ENCODE assay signal across 14 cellular contexts in genomic region chr18:45628979-45629958, GRCh38. TPM values are rescaled to one million over a fixed set of nuclear protein-coding genes. Genes with fewer than 3 reads are reported as not detected.
A peak's percentile ranks its signal among the peaks of the same experiment; 100 is the strongest.
DNase-seq lines count a peak whose midpoint lies in the region; ATAC-seq and TF ChIP-seq lines count a peak whose summit lies in the region.
"Had no signal": no experiment of that assay in that cellular context is flagged by ENCODE, and none has a peak within 500 bp of the region (broad histone marks: within the 10 kb centered on the region; RNA-seq: fewer than 3 reads in every experiment).

No MANE protein-coding gene starts in this region.

- H3K36me3 ChIP-seq in upper lobe of right lung, result no peaks in the 10 kb centered on the region
- H3K36me3 ChIP-seq: esophagus squamous epithelium had no signal

- H3K27me3 Mint-ChIP-seq in natural killer cell treated with Interleukin-12 subunit alpha and Interleukin-12 subunit beta and Interleukin-15 and Interleukin-18, amount 100 ng/mL, for 72 hours, result peaks cover 0 to 9% of the 10 kb centered on the region in 2 donors
- peaks cover 0 to 4% of the 10 kb centered on the region in 2 donors for H3K27me3 Mint-ChIP-seq in natural killer cell (ENCODE audit: low read depth in 2 of 2)
- H3K27me3 Mint-ChIP-seq: progenitor cell of endocrine pancreas had no signal

- no peak overlapping the region for H3K27ac ChIP-seq in upper lobe of right lung
- H3K27ac ChIP-seq: esophagus squamous epithelium had no signal

- no peaks in the 10 kb centered on the region for H3K27me3 ChIP-seq in upper lobe of right lung
- H3K27me3 ChIP-seq: esophagus squamous epithelium had no signal

- H3K9me3 Mint-ChIP-seq in natural killer cell treated with Interleukin-12 subunit alpha and Interleukin-12 subunit beta and Interleukin-15 and Interleukin-18, amount 100 ng/mL, for 72 hours, result no peaks in the 10 kb centered on the region
- H3K9me3 Mint-ChIP-seq in natural killer cell, result no peaks in the 10 kb centered on the region
- H3K9me3 Mint-ChIP-seq: central memory CD8-positive, alpha-beta T cell had no signal

- ATAC-seq in natural killer cell treated with Interleukin-12 subunit alpha and Interleukin-12 subunit beta and Interleukin-15 and Interleukin-18, amount 100 ng/mL, for 72 hours, result no peak
- ATAC-seq in natural killer cell (no peak), upper lobe of right lung (peak; percentile 60), GM18511 (IDR thresholded peaks at IDR 0.05; ENCODE audit: unreplicated experiment) (no peak)

- H3K4me3 Mint-ChIP-seq in natural killer cell treated with Interleukin-12 subunit alpha and Interleukin-12 subunit beta and Interleukin-15 and Interleukin-18, amount 100 ng/mL, for 72 hours, result no peak overlapping the region
- no peak overlapping the region for H3K4me3 Mint-ChIP-seq in natural killer cell
- H3K4me3 Mint-ChIP-seq: central memory CD8-positive, alpha-beta T cell had no signal

- intact Hi-C loops in natural killer cell (cut with micrococcal nuclease) (no loop called here), upper lobe of right lung (cut with DNase I) (no loop called here)

- H3K27ac Mint-ChIP-seq in natural killer cell treated with Interleukin-12 subunit alpha and Interleukin-12 subunit beta and Interleukin-15 and Interleukin-18, amount 100 ng/mL, for 72 hours, result no peak overlapping the region
- no peak overlapping the region for H3K27ac Mint-ChIP-seq in natural killer cell
- H3K27ac Mint-ChIP-seq: progenitor cell of endocrine pancreas had no signal

- H3K4me3 ChIP-seq in upper lobe of right lung, result no peak overlapping the region
- H3K4me3 ChIP-seq: esophagus squamous epithelium had no signal

- no peak for TF ChIP-seq CTCF in natural killer cell (IDR thresholded peaks at IDR 0.05)
- no peak for TF ChIP-seq CTCF in upper lobe of right lung (IDR thresholded peaks at IDR 0.05)

- H3K4me1 Mint-ChIP-seq in natural killer cell treated with Interleukin-12 subunit alpha and Interleukin-12 subunit beta and Interleukin-15 and Interleukin-18, amount 100 ng/mL, for 72 hours (ENCODE audit: low read depth in 2 of 2), result peaks cover 0 to 7% of the 10 kb centered on the region in 2 donors
- H3K4me1 Mint-ChIP-seq in natural killer cell, result no peaks in the 10 kb centered on the region
- H3K4me1 Mint-ChIP-seq: central memory CD8-positive, alpha-beta T cell had no signal

- no peaks in the 10 kb centered on the region for H3K9me3 ChIP-seq in upper lobe of right lung
- H3K9me3 ChIP-seq: esophagus squamous epithelium had no signal

- no peaks in the 10 kb centered on the region for H3K36me3 Mint-ChIP-seq in natural killer cell treated with Interleukin-12 subunit alpha and Interleukin-12 subunit beta and Interleukin-15 and Interleukin-18, amount 100 ng/mL, for 72 hours
- no peaks in the 10 kb centered on the region for H3K36me3 Mint-ChIP-seq in natural killer cell

- DNase-seq in natural killer cell treated with Interleukin-12 subunit alpha and Interleukin-12 subunit beta and Interleukin-15 and Interleukin-18, amount 100 ng/mL, for 72 hours (ENCODE audit: low spot score), result peak; percentile 15
- DNase-seq in natural killer cell (no peak), SKM-1 treated with dmso at 0.1 percent for 144 hours (lab: John Stamatoyannopoulos, UW; ENCODE audit: unreplicated experiment) (peak; percentile 63), fibroblast of peridontal ligament (ENCODE audit: extremely low read depth) (peak; percentile 14), upper lobe of right lung (no peak), NCI-H1417 treated with DMSO at 0.1 percent for 48 hours (lab: John Stamatoyannopoulos, UW) (no peak), Ammon's horn (ENCODE audit: low spot score) (no peak)
- DNase-seq: activated naive CD4-positive, alpha-beta T cell treated with Interleukin-2 at 50 U/mL for 16 hours; esophagus squamous epithelium; NCI-H446 had no signal

- H3K4me1 ChIP-seq in upper lobe of right lung, result peaks cover 3% of the 10 kb centered on the region

RNA-seq across cellular contexts. Expression of gene SLC14A2, which starts 14.0 kb away (rescaled TPM):
- total RNA-seq in natural killer cell treated with Interleukin-12 subunit alpha and Interleukin-12 subunit beta and Interleukin-15 and Interleukin-18, amount 100 ng/mL, for 72 hours, result under 1 TPM; 0.21 to 0.36 TPM
- total RNA-seq in natural killer cell (under 1 TPM in 1 of 3 donors, not detected in 2; 0.10 TPM), upper lobe of right lung (not detected)
- total RNA-seq: A673, esophagus squamous epithelium had no signal

Comparison
In these comparisons a context has a peak if more than half of its experiments do, and no peak if none do; other contexts are left out.
1. DNase-seq: peak in natural killer cell treated with Interleukin-12 subunit alpha and Interleukin-12 subunit beta and Interleukin-15 and Interleukin-18, amount 100 ng/mL, for 72 hours (single experiment), SKM-1 treated with dmso at 0.1 percent for 144 hours (single experiment) and fibroblast of peridontal ligament (single experiment); none in natural killer cell (single experiment), upper lobe of right lung (single experiment), NCI-H1417 treated with DMSO at 0.1 percent for 48 hours (single experiment) and Ammon's horn (single experiment).